ENCODE assay signal across 28 cellular contexts in genomic region chr17:58375811-58376210, GRCh38. TPM values are rescaled to one million over a fixed set of nuclear protein-coding genes. Genes with fewer than 3 reads are reported as not detected.
DNase-seq lines count a peak whose midpoint lies in the region; ATAC-seq, FAIRE-seq and TF ChIP-seq lines count a peak whose summit lies in the region.
"Had no signal": no experiment of that assay in that cellular context is flagged by ENCODE, and none has a peak within 500 bp of the region (broad histone marks: within the 10 kb centered on the region; RNA-seq: fewer than 3 reads in every experiment).

No MANE protein-coding gene starts in this region.

- H3K36me3 ChIP-seq in H1 (ENCODE audit: control insufficient read depth in 2 of 4, insufficient read depth in 4 of 4, low read length in 3 of 4) (no peaks in the 10 kb centered on the region), mucosa of descending colon (ENCODE audit: low read depth) (no peaks in the 10 kb centered on the region), H7 (replicated peaks; ENCODE audit: control insufficient read depth, insufficient read depth, low read length) (no peaks in the 10 kb centered on the region)
- H3K36me3 ChIP-seq: HAP-1, prostate gland, uterus had no signal

- no peaks in the 10 kb centered on the region for H3K79me2 ChIP-seq in H1 (ENCODE audit: control insufficient read depth in 1 of 2, insufficient read depth in 2 of 2, low read length in 2 of 2)

- H2BK5ac ChIP-seq in H1 (ENCODE audit: low read depth, low read length) = peak overlapping the region; percentile 19; the same call in 1 of the 2 replicates

- no peak for TF ChIP-seq CTCF in 22Rv1 (IDR thresholded peaks at IDR 0.05)
- no peak for TF ChIP-seq CTCF in H1 (IDR thresholded peaks at IDR 0.05; ENCODE audit: control extremely low read depth in 1 of 3, insufficient read depth in 1 of 3, low read depth in 1 of 3, low read length in 3 of 3)
- TF ChIP-seq CTCF in mucosa of descending colon (IDR thresholded peaks at IDR 0.05) = no peak

- no peaks in the 10 kb centered on the region for H3K9me3 ChIP-seq in H1 (ENCODE audit: insufficient read depth in 2 of 2, low read depth in 1 of 2, low read length in 1 of 2)
- no peaks in the 10 kb centered on the region for H3K9me3 ChIP-seq in mucosa of descending colon
- H3K9me3 ChIP-seq: HAP-1, prostate gland, uterus had no signal

- H4K20me1 ChIP-seq in H1 (replicated peaks in 1 of 2; ENCODE audit: control insufficient read depth in 1 of 2, insufficient read depth in 2 of 2, low read length in 2 of 2) = no peaks in the 10 kb centered on the region

- WGBS in H1 (ENCODE audit: extremely low coverage in 1 of 2, insufficient coverage in 1 of 2, insufficient read length in 1 of 2, insufficient replicate concordance in 2 of 2, low coverage in 1 of 2, low lambda C conversion rate in 2 of 2, missing lambda C conversion rate in 1 of 2), 2 experiments = 91% methylated on average over 2 of the region's 2 CpGs; no CpG with 5 or more reads in 1 of the 2 experiments

- TF ChIP-seq EP300 in H1 (IDR thresholded peaks at IDR 0.05; ENCODE audit: borderline replicate concordance in 1 of 2, low read depth in 2 of 2, low read length in 2 of 2) = no peak

- peak; percentile 28 for ATAC-seq in mucosa of descending colon
- ATAC-seq in GM18517 (IDR thresholded peaks at IDR 0.05; ENCODE audit: unreplicated experiment) = no peak
- no peak for ATAC-seq in HG03097 (IDR thresholded peaks at IDR 0.05; ENCODE audit: low FRiP score, unreplicated experiment)
- ATAC-seq in HG03469 (IDR thresholded peaks at IDR 0.05; ENCODE audit: unreplicated experiment) = no peak
- ATAC-seq: activated CD4-positive, alpha-beta T cell treated with anti-CD3 and anti-CD28 coated beads for 36 hours; sciatic nerve had no signal

- H3K27me3 ChIP-seq in H1 (replicated peaks in 1 of 4; ENCODE audit: control insufficient read depth in 3 of 4, extremely low read depth in 1 of 4, insufficient read depth in 3 of 4, low read length in 3 of 4) (no peaks in the 10 kb centered on the region), H7 (ENCODE audit: control insufficient read depth, insufficient read depth, low read length) (no peaks in the 10 kb centered on the region)
- H3K27me3 ChIP-seq: dorsolateral prefrontal cortex, uterus had no signal

- H3K27ac ChIP-seq in 22Rv1 (peak overlapping the region; percentile 99), H1 (ENCODE audit: low read depth, low read length) (no peak overlapping the region)
- H3K27ac ChIP-seq: dorsolateral prefrontal cortex, RWPE1, uterus had no signal

- TF ChIP-seq POLR2A in H1 (IDR thresholded peaks at IDR 0.05; ENCODE audit: control extremely low read depth in 1 of 2, low read depth in 2 of 2, low read length in 2 of 2) = no peak

- no peak overlapping the region for H4K5ac ChIP-seq in H1 (ENCODE audit: insufficient read length, low read depth, low read length)

- peak overlapping the region; percentile 13; the same call in 1 of the 2 replicates for H2BK12ac ChIP-seq in H1 (ENCODE audit: low read depth, low read length)

- no peak overlapping the region for H2AFZ ChIP-seq in H1 (ENCODE audit: low read length)

- no peak overlapping the region for H3K23ac ChIP-seq in H1 (ENCODE audit: insufficient read length)

- no peak overlapping the region for H3K9ac ChIP-seq in H1 (replicated peaks in 1 of 4; ENCODE audit: extremely low read depth in 1 of 4, low read depth in 3 of 4, low read length in 3 of 4)

- no peak overlapping the region; a peak in 1 of 4 replicates for H3K4me2 ChIP-seq in H1 (ENCODE audit: insufficient read depth in 1 of 2, low read depth in 2 of 2, low read length in 2 of 2)

- H3K14ac ChIP-seq in H1 (ENCODE audit: insufficient read length) = no peak overlapping the region

- peak; percentile 34 for DNase-seq in NOMO-1 treated with DMSO at 0.1 percent for 48 hours (lab: John Stamatoyannopoulos, UW; ENCODE audit: unreplicated experiment)
- DNase-seq in H1 (ENCODE audit: low read depth in 1 of 2, low spot score in 2 of 2) = no peak
- DNase-seq in mucosa of descending colon = peak in 1 of 3 donors; percentile 46
- DNase-seq in H7 = no peak
- DNase-seq: activated CD4-positive, alpha-beta T cell treated with anti-CD3 and anti-CD28 coated beads for 36 hours; CD8-positive, alpha-beta memory T cell; central memory CD4-positive, alpha-beta T cell; DMS153; dorsolateral prefrontal cortex; head of caudate nucleus; KG1; MM.1S; NCI-H1436; NCI-H748 treated with DMSO at 0.1 percent for 48 hours; stimulated activated CD4-positive, alpha-beta T cell treated with anti-CD3 and anti-CD28 coated beads, Interleukin-15, amount 100 ng/mL, for 24 hours; stimulated activated naive CD4-positive, alpha-beta T cell treated with Interleukin-2 at 50 U/mL for 16 hours; uterus had no signal

- no peak overlapping the region for H2BK20ac ChIP-seq in H1 (ENCODE audit: low read length)

- no peak for TF ChIP-seq RAD21 in H1 (IDR thresholded peaks at IDR 0.05 in 1 of 2, conservative IDR thresholded peaks at IDR 0.05 in 1 of 2; ENCODE audit: low read depth in 2 of 2, low read length in 2 of 2)

- intact Hi-C loops in mucosa of descending colon (cut with DNase I, micrococcal nuclease) = no loop called here

- H3K4me1 ChIP-seq in H1 (replicated peaks in 1 of 4; ENCODE audit: control insufficient read depth in 3 of 4, insufficient read depth in 4 of 4, low read length in 3 of 4) (peaks cover 6 to 15% (median 10%) of the 10 kb centered on the region in 4 experiments; a peak in 5 of 7 replicates), mucosa of descending colon (ENCODE audit: low read depth) (peaks cover 46% of the 10 kb centered on the region)
- H3K4me1 ChIP-seq: HAP-1, uterus had no signal

- POLR2A ChIA-PET in H1 (lab: Charles Lee; ENCODE audit: partially characterized antibody) = interaction anchor here (1.3 to 1.7 kb wide), 4 partner anchors 15 to 32 kb away, joined by 3 to 9 read pairs (median 4); partner anchors contain the start of gene SUPT4H1

- H2BK15ac ChIP-seq in H1 (ENCODE audit: low read length) = no peak overlapping the region

- H3K4ac ChIP-seq in H1 (replicated peaks; ENCODE audit: insufficient read length, low read depth, low read length) = no peak overlapping the region

- H4K8ac ChIP-seq in H1 (ENCODE audit: extremely low read depth, insufficient read depth, low read length) = no peak overlapping the region

- peak overlapping the region; percentile 29; the same call in 1 of the 2 replicates for H2AK5ac ChIP-seq in H1 (ENCODE audit: low read depth, low read length)

- no peak overlapping the region for H2BK120ac ChIP-seq in H1 (replicated peaks; ENCODE audit: low read depth, low read length)

- no peak overlapping the region for H4K91ac ChIP-seq in H1 (replicated peaks; ENCODE audit: insufficient read length, low read length)

- FAIRE-seq in H1 (lab: Jason Lieb, UNC) = no peak
- FAIRE-seq: GM19239 had no signal

- H3K23me2 ChIP-seq in H1 (ENCODE audit: low read depth, low read length) = no peaks in the 10 kb centered on the region

- CTCF ChIA-PET in H1 (lab: Charles Lee; ENCODE audit: partially characterized antibody) = no interaction called here

- no peak overlapping the region for H3K18ac ChIP-seq in H1 (ENCODE audit: extremely low read depth, low read length)

- no peak overlapping the region for H3K56ac ChIP-seq in H1 (replicated peaks; ENCODE audit: insufficient read length, low read depth, low read length)

- H3K4me3 ChIP-seq in H1 (ENCODE audit: extremely low read depth in 1 of 4, insufficient read depth in 2 of 4, low read depth in 3 of 4, low read length in 4 of 4) = no peak overlapping the region
- no peak overlapping the region for H3K4me3 ChIP-seq in mucosa of descending colon
- no peak overlapping the region for H3K4me3 ChIP-seq in H7 (ENCODE audit: insufficient read depth, low read depth, low read length)
- H3K4me3 ChIP-seq: dorsolateral prefrontal cortex, HAP-1, prostate gland, uterus had no signal

- no peaks in the 10 kb centered on the region for H3K79me1 ChIP-seq in H1 (ENCODE audit: low read depth, low read length)

TF ChIP-seq in H1, 55 proteins besides CTCF, POLR2A, EP300 and RAD21 (continues in another document):
- no peak for TF ChIP-seq BRCA1 (IDR thresholded peaks at IDR 0.05; ENCODE audit: low read depth, low read length)

RNA-seq across cellular contexts. Expression of gene SUPT4H1, which starts 23.8 kb away (rescaled TPM):
- 103 and 112 TPM in 2 replicates for total RNA-seq in H1 (2021; fragmentation: NEBNext Ultra II Directional; extraction: Animal tissue kit (Norgen Biotek cat#: 25700))
- 115 and 143 TPM in 2 replicates for polyA plus RNA-seq in H1 (2011; rRNA removed)
- 144 TPM for polyA plus RNA-seq in H1 (2011; cell fraction: cytosol; rRNA removed)
- 67.4 TPM for polyA plus RNA-seq in H1 (2011; cell fraction: nucleus; rRNA removed)
- 166 to 180 TPM (median 170 TPM) in 4 replicates for polyA plus RNA-seq in H1 (2012, experiment 1 of 2)
- 181 TPM for polyA plus RNA-seq in H1 (2012, experiment 2 of 2)
- 66.5 TPM for polyA plus RNA-seq in H1 (2013, experiment 1 of 2)
- 66.6 TPM for polyA plus RNA-seq in H1 (2013, experiment 2 of 2)
- 73.5 and 87.0 TPM in 2 replicates for polyA minus RNA-seq in H1 (2011; rRNA and poly(A)+ RNA removed)
- polyA minus RNA-seq in H1 (2011; cell fraction: cytosol; rRNA and poly(A)+ RNA removed) = 50.8 TPM
- 33.5 TPM for polyA minus RNA-seq in H1 (2011; cell fraction: nucleus; rRNA and poly(A)+ RNA removed)
- 10 to 100 TPM; 57.9 to 79.5 (median 68.9) TPM for total RNA-seq in mucosa of descending colon
- total RNA-seq in H7 (2014; rRNA removed; shearing (Covaris generic)) = 88.8 and 91.6 TPM in 2 replicates

RNA-seq across cellular contexts. Expression of gene RNF43, which starts 41.5 kb away (rescaled TPM):
- 0.89 and 2.4 TPM in 2 replicates for total RNA-seq in H1 (2021; fragmentation: NEBNext Ultra II Directional; extraction: Animal tissue kit (Norgen Biotek cat#: 25700))
- 1.5 and 2.3 TPM in 2 replicates for polyA plus RNA-seq in H1 (2011; rRNA removed)
- polyA plus RNA-seq in H1 (2011; cell fraction: cytosol; rRNA removed) = 1.0 TPM
- polyA plus RNA-seq in H1 (2011; cell fraction: nucleus; rRNA removed) = 2.4 TPM
- 0.93 to 1.1 TPM (median 1.0 TPM) in 4 replicates for polyA plus RNA-seq in H1 (2012, experiment 1 of 2)
- polyA plus RNA-seq in H1 (2012, experiment 2 of 2) = 0.37 TPM
- polyA plus RNA-seq in H1 (2013, experiment 1 of 2) = 1.2 TPM
- 2.0 TPM for polyA plus RNA-seq in H1 (2013, experiment 2 of 2)
- polyA minus RNA-seq in H1 (2011; rRNA and poly(A)+ RNA removed) = 1.4 and 2.0 TPM in 2 replicates
- 1.0 TPM for polyA minus RNA-seq in H1 (2011; cell fraction: cytosol; rRNA and poly(A)+ RNA removed)
- 1.9 TPM for polyA minus RNA-seq in H1 (2011; cell fraction: nucleus; rRNA and poly(A)+ RNA removed)
- 10 to 100 TPM; 24.2 to 68.5 (median 37.7) TPM for total RNA-seq in mucosa of descending colon
- 0.62 and 1.3 TPM in 2 replicates for total RNA-seq in H7 (2014; rRNA removed; shearing (Covaris generic))
- total RNA-seq: A172, G401 had no signal

RNA-seq across cellular contexts. Expression of gene TSPOAP1, which starts 47.2 kb away (rescaled TPM):
- 9.2 and 9.8 TPM in 2 replicates for total RNA-seq in H1 (2021; fragmentation: NEBNext Ultra II Directional; extraction: Animal tissue kit (Norgen Biotek cat#: 25700))
- 7.6 and 9.8 TPM in 2 replicates for polyA plus RNA-seq in H1 (2011; rRNA removed)
- 13.8 TPM for polyA plus RNA-seq in H1 (2011; cell fraction: cytosol; rRNA removed)
- 69.7 TPM for polyA plus RNA-seq in H1 (2011; cell fraction: nucleus; rRNA removed)
- polyA plus RNA-seq in H1 (2012, experiment 1 of 2) = 14.7 to 18.9 TPM (median 15.9 TPM) in 4 replicates
- 6.2 TPM for polyA plus RNA-seq in H1 (2012, experiment 2 of 2)
- polyA plus RNA-seq in H1 (2013, experiment 1 of 2) = 4.8 TPM
- polyA plus RNA-seq in H1 (2013, experiment 2 of 2) = 4.1 TPM
- polyA minus RNA-seq in H1 (2011; rRNA and poly(A)+ RNA removed) = 2.9 and 6.6 TPM in 2 replicates
- polyA minus RNA-seq in H1 (2011; cell fraction: cytosol; rRNA and poly(A)+ RNA removed) = 5.8 TPM
- 8.9 TPM for polyA minus RNA-seq in H1 (2011; cell fraction: nucleus; rRNA and poly(A)+ RNA removed)
- 10 to 100 TPM in 1 of 3 donors, 1 to 10 TPM in 2; 5.3 to 27.7 (median 8.3) TPM for total RNA-seq in mucosa of descending colon
- 4.2 and 11.6 TPM in 2 replicates for total RNA-seq in H7 (2014; rRNA removed; shearing (Covaris generic))
- total RNA-seq: A172, G401 had no signal
